In the genomic region with DNA sequence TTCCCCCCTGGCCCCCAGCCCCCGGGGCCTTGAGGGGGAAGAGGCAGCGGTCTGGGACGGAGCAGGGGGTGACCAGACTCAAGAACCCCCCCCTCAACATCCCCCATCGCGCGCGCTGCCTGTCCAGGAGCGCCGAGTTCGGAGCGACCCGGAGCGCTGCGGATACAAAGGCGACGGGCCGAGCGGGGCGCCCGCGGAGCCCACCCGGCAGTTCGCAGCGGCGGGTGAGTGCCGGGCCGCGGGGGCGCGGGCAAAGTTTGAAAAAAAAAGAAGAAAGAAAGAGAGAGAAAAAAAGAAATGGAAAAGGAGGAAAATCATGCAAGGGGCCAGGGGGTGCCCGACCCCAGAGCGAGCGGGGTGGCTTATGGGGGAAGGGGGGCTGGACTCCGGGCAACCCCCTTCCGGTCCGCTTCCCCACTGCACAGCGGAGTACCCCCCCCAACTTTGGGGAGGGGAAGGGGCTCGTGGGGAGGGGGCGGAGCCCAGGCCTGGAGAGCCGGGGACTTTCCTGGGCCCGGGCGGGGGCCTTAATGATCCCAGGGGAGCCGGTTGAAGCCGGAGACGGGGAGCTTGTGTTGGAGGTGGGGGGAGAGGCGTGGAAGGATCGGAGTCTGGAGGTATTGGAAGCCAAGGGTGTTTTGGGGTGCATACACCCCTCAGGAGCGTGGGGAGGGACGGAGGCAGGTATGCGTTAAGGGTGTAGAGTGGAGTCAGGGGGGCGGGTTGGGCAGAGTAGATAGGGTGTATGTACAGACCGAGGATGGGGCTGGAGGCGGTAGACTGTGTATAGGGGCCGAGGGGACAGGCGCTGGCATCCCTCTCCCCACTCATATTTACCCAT, we compare ENCODE assay signal across 8 cellular contexts.
DNase-seq lines count a peak whose midpoint lies in the region; ATAC-seq and TF ChIP-seq lines count a peak whose summit lies in the region.

No MANE protein-coding gene starts in this region.

- H3K27me3 ChIP-seq in duodenal mucosa (ENCODE audit: control insufficient read depth in 1 of 2, insufficient read depth in 2 of 2, low read length in 2 of 2) (no peaks in the 10 kb centered on the region), mucosa of rectum (ENCODE audit: control insufficient read depth in 2 of 2, insufficient read depth in 2 of 2, low read length in 2 of 2) (peaks cover 0 to 5% of the 10 kb centered on the region in 2 donors)

- H3K36me3 ChIP-seq in duodenal mucosa (ENCODE audit: control insufficient read depth in 1 of 2, insufficient read depth in 2 of 2, low read length in 2 of 2), result no peaks in the 10 kb centered on the region
- H3K36me3 ChIP-seq in mucosa of rectum (ENCODE audit: control insufficient read depth in 2 of 2, insufficient read depth in 2 of 2, low read length in 2 of 2), result no peaks in the 10 kb centered on the region

- ATAC-seq in GM21737 (IDR thresholded peaks at IDR 0.05; ENCODE audit: unreplicated experiment), result no peak

- H3K4me1 ChIP-seq in duodenal mucosa (ENCODE audit: control insufficient read depth in 1 of 2, insufficient read depth in 2 of 2, low read length in 2 of 2) (peaks cover 29 to 35% of the 10 kb centered on the region in 2 donors), mucosa of rectum (ENCODE audit: control insufficient read depth in 2 of 2, insufficient read depth in 2 of 2, low read length in 2 of 2) (peaks cover 8 to 9% of the 10 kb centered on the region in 2 donors)

- no peak for TF ChIP-seq POLR2A in erythroblast (IDR thresholded peaks at IDR 0.05; ENCODE audit: low read length)

- H3K27ac ChIP-seq in duodenal mucosa (ENCODE audit: low read depth, low read length) (no peak overlapping the region), mucosa of rectum (ENCODE audit: low read depth in 2 of 2, low read length in 2 of 2) (peak overlapping the region; percentile 37 to 52)

- H3K4me3 ChIP-seq in duodenal mucosa (ENCODE audit: low read depth in 1 of 2, low read length in 2 of 2) (peak overlapping the region; percentile 68 to 77), mucosa of rectum (ENCODE audit: low read length in 2 of 2) (peak overlapping the region; percentile 62 to 74)

- H3K9ac ChIP-seq in duodenal mucosa (ENCODE audit: low read depth in 1 of 2, low read length in 2 of 2) (peak overlapping the region; percentile 49 to 54), mucosa of rectum (ENCODE audit: low read depth in 1 of 2, low read length in 2 of 2) (peak overlapping the region; percentile 47 to 64)

- peak; percentile 42 for DNase-seq in COR-L47 (lab: John Stamatoyannopoulos, UW)
- peak; percentile 45 for DNase-seq in NCI-H1092 treated with DMSO at 0.1 percent for 48 hours (lab: John Stamatoyannopoulos, UW)
- no peak for DNase-seq in foreskin melanocyte
- DNase-seq in HCEC 1CT, result no peak
- no peak for DNase-seq in erythroblast (lab: John Stamatoyannopoulos, UW)

- H3K9me3 ChIP-seq in duodenal mucosa (ENCODE audit: control insufficient read depth in 1 of 2, low read length in 2 of 2) (no peaks in the 10 kb centered on the region), mucosa of rectum (ENCODE audit: control insufficient read depth in 2 of 2, low read length in 2 of 2) (no peaks in the 10 kb centered on the region)

Comparison
In these comparisons a context has a peak if more than half of its experiments do, and no peak if none do; other contexts are left out.
1. DNase-seq: peak in COR-L47 (single experiment) and NCI-H1092 treated with DMSO at 0.1 percent for 48 hours (single experiment); none in foreskin melanocyte (single experiment), HCEC 1CT (single experiment) and erythroblast (0 of 2).